29 cellular contexts compared by ENCODE assay signal in the genomic region with DNA sequence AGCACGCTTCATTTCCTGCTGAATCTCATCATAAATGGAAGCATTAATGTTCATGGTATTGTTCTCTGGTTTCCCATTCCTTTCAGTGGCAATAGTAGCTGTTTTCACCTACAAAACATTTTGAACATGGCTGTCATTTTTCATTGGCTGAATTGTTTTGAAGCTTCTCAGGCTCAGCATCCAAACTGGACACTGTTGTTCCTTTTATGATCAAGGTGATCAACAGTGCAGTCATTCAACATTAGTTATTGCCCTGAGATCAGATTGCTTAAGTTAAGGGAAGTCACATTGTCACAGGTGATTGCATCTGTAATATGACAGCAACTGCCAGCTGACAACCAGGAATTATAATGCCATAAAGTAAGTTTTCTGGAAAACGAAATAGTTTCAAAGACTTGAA. TPM values are rescaled to one million over a fixed set of nuclear protein-coding genes. Genes with fewer than 3 reads are reported as not detected.
DNase-seq lines count a peak whose midpoint lies in the region; ATAC-seq and TF ChIP-seq lines count a peak whose summit lies in the region.
"Had no signal": no experiment of that assay in that cellular context is flagged by ENCODE, and none has a peak within 500 bp of the region (broad histone marks: within the 10 kb centered on the region; RNA-seq: fewer than 3 reads in every experiment).

No MANE protein-coding gene starts in this region.

- no peak overlapping the region for H3K27ac ChIP-seq in hepatocyte
- H3K27ac ChIP-seq: heart left ventricle, KMS-11, PC-9, spleen, thyroid gland had no signal

- no peaks in the 10 kb centered on the region for H3K36me3 ChIP-seq in hepatocyte (replicated peaks; ENCODE audit: insufficient read depth, low read depth)
- H3K36me3 ChIP-seq: thyroid gland had no signal

- ATAC-seq in GM18502 (IDR thresholded peaks at IDR 0.05; ENCODE audit: poor library complexity, unreplicated experiment) (no peak), GM19023 (IDR thresholded peaks at IDR 0.05; ENCODE audit: unreplicated experiment) (no peak)
- ATAC-seq: GM12878, heart left ventricle, left cardiac atrium had no signal

- no peaks in the 10 kb centered on the region for H4K20me1 ChIP-seq in hepatocyte (ENCODE audit: insufficient read depth, poor library complexity, severe bottlenecking)

- no peaks in the 10 kb centered on the region for H3K9me2 ChIP-seq in hepatocyte (replicated peaks; ENCODE audit: insufficient read depth)

- no peak for TF ChIP-seq CTCF in hepatocyte (IDR thresholded peaks at IDR 0.05; ENCODE audit: poor library complexity)

- H3K4me2 ChIP-seq in hepatocyte: no peak overlapping the region
- H3K4me2 ChIP-seq: KMS-11, PC-9 had no signal

- no peaks in the 10 kb centered on the region for H3K9me3 ChIP-seq in hepatocyte (ENCODE audit: low read depth)
- H3K9me3 ChIP-seq: heart left ventricle, spleen, thyroid gland had no signal

- no peak overlapping the region for H3K4me3 ChIP-seq in hepatocyte
- H3K4me3 ChIP-seq: GM12878, heart left ventricle, PC-9, spleen, thyroid gland had no signal

- H3K4me3 Mint-ChIP-seq in activated naive CD4-positive, alpha-beta T cell treated with anti-CD3 and anti-CD28 coated beads, Interleukin-2, amount 50 U/mL, for 24 hours: no peak overlapping the region
- H3K4me3 Mint-ChIP-seq: activated naive CD4-positive, alpha-beta T cell treated with anti-CD3 and anti-CD28 coated beads, Interleukin-2, amount 10 ng/mL, durations not matched to agents 7 days and 5 days; CD8-positive, alpha-beta memory T cell; HFFc6; memory B cell had no signal

- peaks cover 96% of the 10 kb centered on the region for H3K4me1 Mint-ChIP-seq in activated naive CD4-positive, alpha-beta T cell treated with anti-CD3 and anti-CD28 coated beads, Interleukin-2, amount 50 U/mL, for 24 hours
- H3K4me1 Mint-ChIP-seq: memory B cell had no signal

- no peaks in the 10 kb centered on the region for H3K79me2 ChIP-seq in hepatocyte

- H3K9me3 Mint-ChIP-seq in activated naive CD4-positive, alpha-beta T cell treated with anti-CD3 and anti-CD28 coated beads, Interleukin-2, amount 50 U/mL, for 24 hours: no peaks in the 10 kb centered on the region
- H3K9me3 Mint-ChIP-seq: activated naive CD4-positive, alpha-beta T cell treated with anti-CD3 and anti-CD28 coated beads, Interleukin-2, amount 10 ng/mL, durations not matched to agents 7 days and 5 days; CD8-positive, alpha-beta memory T cell; HFFc6; memory B cell had no signal

- H3K4me1 ChIP-seq in hepatocyte (ENCODE audit: insufficient read depth): no peaks in the 10 kb centered on the region
- H3K4me1 ChIP-seq: heart left ventricle had no signal

- DNase-seq in NCI-H1092 treated with DMSO at 0.1 percent for 48 hours (lab: John Stamatoyannopoulos, UW) (peak; percentile 21), NCI-H1092 (lab: John Stamatoyannopoulos, UW) (no peak), SK-N-DZ (ENCODE audit: low spot score) (peak; percentile 67), hepatocyte (ENCODE audit: low spot score) (no peak)
- DNase-seq in activated naive CD4-positive, alpha-beta T cell treated with anti-CD3 and anti-CD28 coated beads, Interleukin-2, amount 50 U/mL, for 16 hours: no peak
- DNase-seq: 8988T; activated CD4-positive, CD25-positive, alpha-beta regulatory T cell treated with anti-CD3 and anti-CD28 coated beads, Interleukin-2, amount 50 U/mL, for 72 hours; activated naive CD4-positive, alpha-beta T cell treated with anti-CD3 and anti-CD28 coated beads, Interleukin-2, amount 10 ng/mL, durations not matched to agents 7 days and 5 days; AML-193; CD8-positive, alpha-beta memory T cell; cerebellar nuclear complex; DMS79; heart left ventricle; HFFc6; left cardiac atrium; MV-4-11; nucleus accumbens; PC-9; SHP77; spleen; stimulated activated CD4-positive, alpha-beta T cell treated with anti-CD3 and anti-CD28 coated beads, Interleukin-4, amount 100 ng/mL, for 1 hour; stimulated activated naive CD4-positive, alpha-beta T cell treated with Interleukin-2 at 50 U/mL for 16 hours; thyroid gland had no signal

- no peak overlapping the region for H2AFZ ChIP-seq in hepatocyte
- H2AFZ ChIP-seq: PC-9 had no signal

- peaks cover 20% of the 10 kb centered on the region for H3K36me3 Mint-ChIP-seq in activated naive CD4-positive, alpha-beta T cell treated with anti-CD3 and anti-CD28 coated beads, Interleukin-2, amount 50 U/mL, for 24 hours
- H3K36me3 Mint-ChIP-seq: memory B cell had no signal

- whole genome bisulfite sequencing in hepatocyte (ENCODE audit: low lambda C conversion rate, missing lambda C conversion rate): 90% methylated on average over 2 of the region's 2 CpGs

- peak overlapping the region; percentile 80 for H3K27ac Mint-ChIP-seq in activated naive CD4-positive, alpha-beta T cell treated with anti-CD3 and anti-CD28 coated beads, Interleukin-2, amount 50 U/mL, for 24 hours
- H3K27ac Mint-ChIP-seq: HFFc6, memory B cell had no signal

- no peaks in the 10 kb centered on the region for H3K27me3 Mint-ChIP-seq in activated naive CD4-positive, alpha-beta T cell treated with anti-CD3 and anti-CD28 coated beads, Interleukin-2, amount 50 U/mL, for 24 hours
- H3K27me3 Mint-ChIP-seq: activated naive CD4-positive, alpha-beta T cell treated with anti-CD3 and anti-CD28 coated beads, Interleukin-2, amount 10 ng/mL, durations not matched to agents 7 days and 5 days; CD8-positive, alpha-beta memory T cell had no signal

- H3K27me3 ChIP-seq in hepatocyte: no peaks in the 10 kb centered on the region
- H3K27me3 ChIP-seq: heart left ventricle, spleen, thyroid gland had no signal

RNA-seq across cellular contexts. Expression of gene SATB1, which starts 46.9 kb away (rescaled TPM):
- polyA plus RNA-seq in SK-N-DZ (2014; cell fraction: cytosol; rRNA removed): 60.7 and 66.5 TPM in 2 replicates
- polyA plus RNA-seq in SK-N-DZ (2014; cell fraction: nucleus; rRNA removed): 36.4 and 76.3 TPM in 2 replicates
- 26.4 and 30.7 TPM in 2 replicates for total RNA-seq in hepatocyte
- 5.7 and 10.0 TPM in 2 replicates for polyA plus RNA-seq in hepatocyte

Comparison
In these comparisons a context has a peak if more than half of its experiments do, and no peak if none do; other contexts are left out.
1. DNase-seq: peak in NCI-H1092 treated with DMSO at 0.1 percent for 48 hours (single experiment) and SK-N-DZ (single experiment); none in NCI-H1092 (single experiment), activated naive CD4-positive, alpha-beta T cell treated with anti-CD3 and anti-CD28 coated beads, Interleukin-2, amount 50 U/mL, for 16 hours (single experiment) and hepatocyte (single experiment).